In genomic region chr11:116835791-116836647, GRCh38 we compare ENCODE assay signal across 1 cellular context.
TF ChIP-seq lines count a peak whose summit lies in the region.

No MANE protein-coding gene starts in this region.

TF ChIP-seq in HEK293, 187 proteins besides CTCF, POLR2A, EP300 and RAD21 (continued from another document and continues in another):
- TF ChIP-seq HOXC10 (CRISPR knock-in tag; IDR thresholded peaks at IDR 0.05), result no peak
- no peak for TF ChIP-seq ZNF148 (tag by site-specific recombination; IDR thresholded peaks at IDR 0.05; ENCODE audit: borderline replicate concordance)
- TF ChIP-seq BCL11A (tag by site-specific recombination; IDR thresholded peaks at IDR 0.05; ENCODE audit: low read depth), result no peak
- no peak for TF ChIP-seq ZNF513 (tag by site-specific recombination; IDR thresholded peaks at IDR 0.05)
- no peak for TF ChIP-seq ZNF677 (tag by site-specific recombination; IDR thresholded peaks at IDR 0.05)
- TF ChIP-seq ZNF704 (tag by site-specific recombination; IDR thresholded peaks at IDR 0.05), result no peak
- peak; percentile 90; the same call in 1 of the 2 replicates for TF ChIP-seq ZNF394 (tag by site-specific recombination; IDR thresholded peaks at IDR 0.05; ENCODE audit: borderline replicate concordance)
- TF ChIP-seq ZNF561 (tag by site-specific recombination; IDR thresholded peaks at IDR 0.05; ENCODE audit: borderline replicate concordance), result peak; percentile 51; the same call in 1 of the 2 replicates
- TF ChIP-seq ZBTB48 (tag by site-specific recombination; IDR thresholded peaks at IDR 0.05), result no peak
- TF ChIP-seq ZNF501 (tag by site-specific recombination; IDR thresholded peaks at IDR 0.05), result peak; percentile 66; the same call in 1 of the 2 replicates
- no peak for TF ChIP-seq FEZF1 (tag by site-specific recombination; IDR thresholded peaks at IDR 0.05)
- TF ChIP-seq ZSCAN5A (tag by site-specific recombination; IDR thresholded peaks at IDR 0.05), result no peak
- no peak for TF ChIP-seq ZNF639 (tag by site-specific recombination; IDR thresholded peaks at IDR 0.05)
- TF ChIP-seq ZNF157 (tag by site-specific recombination; IDR thresholded peaks at IDR 0.05), result no peak
- TF ChIP-seq GLI4 (tag by site-specific recombination; IDR thresholded peaks at IDR 0.05), result no peak
- TF ChIP-seq ZBTB21 (tag by site-specific recombination; IDR thresholded peaks at IDR 0.05), result no peak
- TF ChIP-seq ZBTB17 (tag by site-specific recombination; IDR thresholded peaks at IDR 0.05), result peak; percentile 56
- peak; percentile 47 for TF ChIP-seq ZFP37 (tag by site-specific recombination; IDR thresholded peaks at IDR 0.05)
- no peak for TF ChIP-seq ZNF670 (tag by site-specific recombination; IDR thresholded peaks at IDR 0.05; ENCODE audit: low read depth)
- TF ChIP-seq HOXA7 (CRISPR knock-in tag; IDR thresholded peaks at IDR 0.05; ENCODE audit: borderline replicate concordance), result no peak
- no peak for TF ChIP-seq ZNF645 (tag by site-specific recombination; IDR thresholded peaks at IDR 0.05)
- TF ChIP-seq EGR2 (tag by site-specific recombination; IDR thresholded peaks at IDR 0.05; ENCODE audit: low read depth), result no peak
- TF ChIP-seq ZNF416 (tag by site-specific recombination; IDR thresholded peaks at IDR 0.05), result no peak
- peak; percentile 98 for TF ChIP-seq ZBTB26 (tag by site-specific recombination; optimal IDR thresholded peaks at IDR 0.05)
- no peak for TF ChIP-seq ZNF837 (tag by site-specific recombination; IDR thresholded peaks at IDR 0.05)
- peak; percentile 63; the same call in 1 of the 2 replicates for TF ChIP-seq ZNF324 (tag by site-specific recombination; IDR thresholded peaks at IDR 0.05)
- TF ChIP-seq ZNF776 (tag by site-specific recombination; IDR thresholded peaks at IDR 0.05; ENCODE audit: borderline replicate concordance), result no peak
- TF ChIP-seq ZNF621 (tag by site-specific recombination; IDR thresholded peaks at IDR 0.05), result no peak
- peak; percentile 62 for TF ChIP-seq ZIC2 (tag by site-specific recombination; IDR thresholded peaks at IDR 0.05)
- no peak for TF ChIP-seq ZNF488 (tag by site-specific recombination; IDR thresholded peaks at IDR 0.05)
- TF ChIP-seq HOXD13 (CRISPR knock-in tag; IDR thresholded peaks at IDR 0.05; ENCODE audit: borderline replicate concordance), result no peak
- no peak for TF ChIP-seq YY1 (tag by site-specific recombination; IDR thresholded peaks at IDR 0.05)
- peak; percentile 58 for TF ChIP-seq ZNF335 (tag by site-specific recombination; conservative IDR thresholded peaks at IDR 0.05)
- peak; percentile 50; the same call in 1 of the 2 replicates for TF ChIP-seq SP7 (tag by site-specific recombination; IDR thresholded peaks at IDR 0.05)
- no peak for TF ChIP-seq MEIS1 (CRISPR knock-in tag; IDR thresholded peaks at IDR 0.05; ENCODE audit: borderline replicate concordance)
- TF ChIP-seq ZBTB6 (tag by site-specific recombination; IDR thresholded peaks at IDR 0.05), result peak; percentile 98
- TF ChIP-seq ZNF843 (tag by site-specific recombination; IDR thresholded peaks at IDR 0.05), result 0 out of 2 replicates have a peak, but pooled peaks have one; percentile 38
- TF ChIP-seq PRDM1 (tag by site-specific recombination; IDR thresholded peaks at IDR 0.05), result no peak
- peak; percentile 95 for TF ChIP-seq ZNF549 (tag by site-specific recombination; IDR thresholded peaks at IDR 0.05)
- TF ChIP-seq OSR2 (tag by site-specific recombination; IDR thresholded peaks at IDR 0.05), result peak; percentile 76
- no peak for TF ChIP-seq ZNF311 (tag by site-specific recombination; IDR thresholded peaks at IDR 0.05; ENCODE audit: borderline replicate concordance)
- TF ChIP-seq ZNF518A (tag by site-specific recombination; conservative IDR thresholded peaks at IDR 0.05; ENCODE audit: low read depth), result no peak
- no peak for TF ChIP-seq ZNF239 (tag by site-specific recombination; IDR thresholded peaks at IDR 0.05)
- peak; percentile 40 for TF ChIP-seq ZNF654 (tag by site-specific recombination; IDR thresholded peaks at IDR 0.05; ENCODE audit: low read depth)
- TF ChIP-seq TRIM28 (IDR thresholded peaks at IDR 0.05; ENCODE audit: borderline replicate concordance, low read length), result peak; percentile 100
- TF ChIP-seq ZNF16 (tag by site-specific recombination; IDR thresholded peaks at IDR 0.05; ENCODE audit: low read depth), result no peak
- TF ChIP-seq SP3 (tag by site-specific recombination; IDR thresholded peaks at IDR 0.05), result no peak
- no peak for TF ChIP-seq ZNF548 (tag by site-specific recombination; IDR thresholded peaks at IDR 0.05)
- no peak for TF ChIP-seq ZNF658 (tag by site-specific recombination; IDR thresholded peaks at IDR 0.05)
- TF ChIP-seq OVOL3 (tag by site-specific recombination; IDR thresholded peaks at IDR 0.05), result no peak
- no peak for TF ChIP-seq ZNF146 (tag by site-specific recombination; IDR thresholded peaks at IDR 0.05)
